In genomic region chr12:54262403-54262925, GRCh38 we compare ENCODE assay signal across 12 cellular contexts. TPM values are rescaled to one million over a fixed set of nuclear protein-coding genes. Genes with fewer than 3 reads are reported as not detected.
DNase-seq lines count a peak whose midpoint lies in the region; ATAC-seq and TF ChIP-seq lines count a peak whose summit lies in the region.
"Had no signal": no experiment of that assay in that cellular context is flagged by ENCODE, and none has a peak within 500 bp of the region (broad histone marks: within the 10 kb centered on the region; RNA-seq: fewer than 3 reads in every experiment).

No MANE protein-coding gene starts in this region.

- intact Hi-C loops in PC-9 (cut with micrococcal nuclease; ENCODE audit: unreplicated experiment), result no loop called here
- intact Hi-C loops in activated CD8-positive, alpha-beta T cell treated with anti-CD3 and anti-CD28 coated beads for 36 hours (cut with micrococcal nuclease), result no loop called here
- intact Hi-C loops in colonic mucosa (cut with DNase I), result no loop called here

- H3K27me3 Mint-ChIP-seq in osteocyte (ENCODE audit: unreplicated experiment), result no peaks in the 10 kb centered on the region
- H3K27me3 Mint-ChIP-seq in activated CD8-positive, alpha-beta T cell treated with anti-CD3 and anti-CD28 coated beads for 36 hours, result no peaks in the 10 kb centered on the region
- H3K27me3 Mint-ChIP-seq: activated T-helper 17 cell treated with anti-CD3 and anti-CD28 coated beads, Interleukin-2, amount 50 U/mL, for 72 hours had no signal

- no peak for TF ChIP-seq POLR2A in erythroblast (IDR thresholded peaks at IDR 0.05; ENCODE audit: low read length)

- H3K4me3 Mint-ChIP-seq in osteocyte (ENCODE audit: unreplicated experiment), result peak overlapping the region; percentile 38
- H3K4me3 Mint-ChIP-seq in activated CD8-positive, alpha-beta T cell treated with anti-CD3 and anti-CD28 coated beads for 36 hours, result no peak overlapping the region
- H3K4me3 Mint-ChIP-seq: activated T-helper 17 cell treated with anti-CD3 and anti-CD28 coated beads, Interleukin-2, amount 50 U/mL, for 72 hours had no signal

- no peaks in the 10 kb centered on the region for H3K9me3 ChIP-seq in PC-9 (ENCODE audit: insufficient read depth, low read depth)
- no peaks in the 10 kb centered on the region for H3K9me3 ChIP-seq in colonic mucosa
- H3K9me3 ChIP-seq: gastroesophageal sphincter, thoracic aorta had no signal

- H3K36me3 Mint-ChIP-seq in osteocyte (ENCODE audit: unreplicated experiment), result no peaks in the 10 kb centered on the region
- H3K36me3 Mint-ChIP-seq in activated CD8-positive, alpha-beta T cell treated with anti-CD3 and anti-CD28 coated beads for 36 hours (ENCODE audit: low read depth), result peaks cover 1% of the 10 kb centered on the region

- TF ChIP-seq CTCF in PC-9 (conservative IDR thresholded peaks at IDR 0.05) (no peak), osteocyte (IDR thresholded peaks at IDR 0.05) (no peak), colonic mucosa (IDR thresholded peaks at IDR 0.05) (no peak)
- no peak for TF ChIP-seq CTCF in activated CD8-positive, alpha-beta T cell treated with anti-CD3 and anti-CD28 coated beads for 36 hours (IDR thresholded peaks at IDR 0.05)

- POLR2A ChIA-PET in PC-9 (lab: Charles Lee; ENCODE audit: unreplicated experiment), result interaction anchor here (0.5 to 1.2 kb wide), 4 partner anchors 18 to 570 kb away, joined by 3 to 16 read pairs (median 5); partner anchors contain the start of gene HNRNPA1
- POLR2A ChIA-PET in activated CD8-positive, alpha-beta T cell treated with anti-CD3 and anti-CD28 coated beads for 36 hours (lab: Charles Lee), result interaction anchor here (1.0 to 2.5 kb wide), 4 partner anchors 14 to 44 kb away, joined by 3 to 7 read pairs (median 4); no protein-coding TSS in a partner anchor

- CTCF ChIA-PET in PC-9 (lab: Charles Lee), result no interaction called here
- CTCF ChIA-PET in activated CD8-positive, alpha-beta T cell treated with anti-CD3 and anti-CD28 coated beads for 36 hours (lab: Charles Lee), result interaction anchor here (0.9 to 7.3 kb wide), 4 partner anchors 9 to 46 kb away, joined by 3 to 53 read pairs (median 6); no protein-coding TSS in a partner anchor

- peak; percentile 46 for DNase-seq in HCEC 1CT
- peak in 1 of 2 experiments; percentile 47 for DNase-seq in PC-9
- peak; percentile 64 to 69 for DNase-seq in erythroblast (lab: John Stamatoyannopoulos, UW)
- no peak for DNase-seq in osteocyte (ENCODE audit: extremely low spot score, unreplicated experiment)
- DNase-seq in activated CD8-positive, alpha-beta T cell treated with anti-CD3 and anti-CD28 coated beads for 36 hours, result no peak
- no peak for DNase-seq in activated CD8-positive, alpha-beta memory T cell treated with anti-CD3 and anti-CD28 coated beads, Interleukin-2, amount 50 U/mL, for 4 hours
- DNase-seq in ureter (ENCODE audit: low spot score), result no peak
- DNase-seq in colonic mucosa, result no peak
- DNase-seq: RPMI8226 had no signal

- H3K27ac ChIP-seq in PC-9, result peak overlapping the region; percentile 17; the same call in 1 of the 2 replicates
- no peak overlapping the region for H3K27ac ChIP-seq in colonic mucosa
- H3K27ac ChIP-seq: thoracic aorta had no signal

- no peak for ATAC-seq in activated CD8-positive, alpha-beta T cell treated with anti-CD3 and anti-CD28 coated beads for 36 hours
- ATAC-seq: activated T-helper 17 cell treated with anti-CD3 and anti-CD28 coated beads, Interleukin-2, amount 50 U/mL, for 72 hours; gastroesophageal sphincter had no signal

- H3K4me2 ChIP-seq in PC-9, result 0 out of 2 replicates have a peak overlapping the region, but pooled peaks have one; percentile 5

- peak overlapping the region; percentile 99 for H3K27ac Mint-ChIP-seq in osteocyte (ENCODE audit: unreplicated experiment)
- H3K27ac Mint-ChIP-seq in activated CD8-positive, alpha-beta T cell treated with anti-CD3 and anti-CD28 coated beads for 36 hours, result no peak overlapping the region
- H3K27ac Mint-ChIP-seq: activated T-helper 17 cell treated with anti-CD3 and anti-CD28 coated beads, Interleukin-2, amount 50 U/mL, for 72 hours had no signal

- H3K27me3 ChIP-seq in PC-9 (ENCODE audit: insufficient read depth, low read depth) (no peaks in the 10 kb centered on the region), colonic mucosa (no peaks in the 10 kb centered on the region)
- H3K27me3 ChIP-seq: gastroesophageal sphincter had no signal

- H2AFZ ChIP-seq in PC-9, result no peak overlapping the region

- H3K9me2 ChIP-seq in PC-9 (ENCODE audit: insufficient read depth), result no peaks in the 10 kb centered on the region

- H3F3A ChIP-seq in PC-9 (ENCODE audit: insufficient read depth, low read depth), result peaks cover 16% of the 10 kb centered on the region

- no TSS peak for BruUV-seq in PC-9 (replicated peaks; lab: Mats Ljungman, UMichigan)

- peaks cover 57% of the 10 kb centered on the region for H3K4me1 Mint-ChIP-seq in osteocyte (ENCODE audit: unreplicated experiment)
- H3K4me1 Mint-ChIP-seq in activated CD8-positive, alpha-beta T cell treated with anti-CD3 and anti-CD28 coated beads for 36 hours (ENCODE audit: low read depth), result peaks cover 25% of the 10 kb centered on the region

- H3K4me3 ChIP-seq in PC-9 (no peak overlapping the region), colonic mucosa (no peak overlapping the region)
- H3K4me3 ChIP-seq: gastroesophageal sphincter, thoracic aorta had no signal

- no peak overlapping the region for H3K9ac ChIP-seq in colonic mucosa (ENCODE audit: low read depth in 2 of 2, low read length in 2 of 2)

- H3K4me1 ChIP-seq in PC-9 (replicated peaks; ENCODE audit: insufficient read depth), result peaks cover 10% of the 10 kb centered on the region; the same call in 1 of the 2 replicates
- H3K4me1 ChIP-seq in colonic mucosa, result no peaks in the 10 kb centered on the region

- H3K79me2 ChIP-seq in PC-9 (ENCODE audit: low read depth), result peaks cover 59% of the 10 kb centered on the region

- no peaks in the 10 kb centered on the region for H3K36me3 ChIP-seq in PC-9 (ENCODE audit: low read depth)
- no peaks in the 10 kb centered on the region for H3K36me3 ChIP-seq in colonic mucosa
- H3K36me3 ChIP-seq: thoracic aorta had no signal

- H4K20me1 ChIP-seq in PC-9 (ENCODE audit: insufficient read depth), result peaks cover 11% of the 10 kb centered on the region; the same call in 1 of the 2 replicates

- H3K9me3 Mint-ChIP-seq in osteocyte (ENCODE audit: unreplicated experiment), result no peaks in the 10 kb centered on the region
- no peaks in the 10 kb centered on the region for H3K9me3 Mint-ChIP-seq in activated CD8-positive, alpha-beta T cell treated with anti-CD3 and anti-CD28 coated beads for 36 hours
- H3K9me3 Mint-ChIP-seq: activated T-helper 17 cell treated with anti-CD3 and anti-CD28 coated beads, Interleukin-2, amount 50 U/mL, for 72 hours had no signal

RNA-seq across cellular contexts. Expression of gene CBX5, which starts 17.5 kb away (rescaled TPM):
- total RNA-seq in PC-9 (2021) (108 and 154 TPM in 2 replicates), osteocyte (98.1 and 104 TPM in 2 replicates), ureter (70.2 TPM), colonic mucosa (10 to 100 TPM; 49.3 to 77.5 TPM)
- 100 to 1,000 TPM; 125 to 128 TPM for total RNA-seq in activated CD8-positive, alpha-beta T cell treated with anti-CD3 and anti-CD28 coated beads for 36 hours

RNA-seq across cellular contexts. Expression of gene HNRNPA1, which starts 18.1 kb away (rescaled TPM):
- total RNA-seq in PC-9 (2021) (1,116 and 1,137 TPM in 2 replicates), osteocyte (792 and 819 TPM in 2 replicates), ureter (1,348 TPM), colonic mucosa (1,000 to 10,000 TPM in 1 of 2 donors, 100 to 1,000 TPM in 1; 716 to 1,090 TPM)
- total RNA-seq in activated CD8-positive, alpha-beta T cell treated with anti-CD3 and anti-CD28 coated beads for 36 hours, result 1,000 to 10,000 TPM; 2,224 to 2,338 TPM

RNA-seq across cellular contexts. Expression of gene NFE2, which starts 38.4 kb away (rescaled TPM):
- total RNA-seq in PC-9 (2021), result 1.5 and 1.7 TPM in 2 replicates
- 0.30 TPM in 1 of 2 replicates, not detected in the other for total RNA-seq in osteocyte
- not detected for total RNA-seq in activated CD8-positive, alpha-beta T cell treated with anti-CD3 and anti-CD28 coated beads for 36 hours
- 0.57 TPM for total RNA-seq in ureter
- under 1 TPM in 1 of 2 donors, not detected in 1; 0.30 TPM for total RNA-seq in colonic mucosa
- total RNA-seq: activated T-helper 17 cell treated with anti-CD3 and anti-CD28 coated beads, Interleukin-2, amount 50 U/mL, for 72 hours had no signal

Comparison
In these comparisons a context has a peak if more than half of its experiments do, and no peak if none do; other contexts are left out.
1. DNase-seq: peak in HCEC 1CT (single experiment) and erythroblast (2 of 2); none in osteocyte (single experiment), activated CD8-positive, alpha-beta T cell treated with anti-CD3 and anti-CD28 coated beads for 36 hours (single experiment), activated CD8-positive, alpha-beta memory T cell treated with anti-CD3 and anti-CD28 coated beads, Interleukin-2, amount 50 U/mL, for 4 hours (single experiment), ureter (single experiment) and colonic mucosa (single experiment).